18 cellular contexts compared by ENCODE assay signal in the genomic region with DNA sequence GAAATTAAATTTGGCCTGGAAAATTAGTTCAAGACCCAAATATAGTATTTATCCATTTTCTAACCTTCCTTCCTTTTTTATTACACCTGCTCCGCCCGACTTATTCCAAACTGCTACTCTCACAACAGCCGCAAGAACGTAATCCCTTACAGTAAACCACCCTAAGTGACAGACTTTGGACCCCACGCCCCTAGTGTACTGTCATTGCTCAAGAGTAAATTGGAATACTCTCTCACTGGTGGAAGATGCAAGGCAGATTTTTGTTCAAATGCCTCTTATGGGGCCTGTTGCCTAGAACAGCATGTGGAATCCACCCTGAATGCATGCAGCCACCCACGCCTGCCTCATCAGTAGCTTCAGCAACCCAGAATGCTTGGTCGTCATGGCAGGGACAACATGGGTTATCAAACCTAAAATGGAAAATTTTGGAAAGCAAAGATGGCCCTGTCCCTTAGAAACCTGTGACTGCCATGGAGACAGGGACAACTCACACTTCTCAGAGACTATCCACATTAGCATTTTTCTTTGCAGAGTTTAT.
DNase-seq lines count a peak whose midpoint lies in the region; ATAC-seq and TF ChIP-seq lines count a peak whose summit lies in the region.
"Had no signal": no experiment of that assay in that cellular context is flagged by ENCODE, and none has a peak within 500 bp of the region (broad histone marks: within the 10 kb centered on the region; RNA-seq: fewer than 3 reads in every experiment).

No MANE protein-coding gene starts in this region.

- H3K36me3 Mint-ChIP-seq in neural progenitor cell, result peaks cover 3% of the 10 kb centered on the region
- no peaks in the 10 kb centered on the region; the same call in 2 of the 3 replicates for H3K36me3 Mint-ChIP-seq in GM23338 (ENCODE audit: low read depth)

- TF ChIP-seq CTCF in Peyer's patch (IDR thresholded peaks at IDR 0.05) (peak in 1 of 6 experiments; percentile 12), neural progenitor cell (IDR thresholded peaks at IDR 0.05) (no peak), WERI-Rb-1 (IDR thresholded peaks at IDR 0.05; ENCODE audit: low read depth, low read length) (no peak), GM23338 (conservative IDR thresholded peaks at IDR 0.05; ENCODE audit: low read depth in 2 of 2) (no peak)

- peak overlapping the region; percentile 56 to 78 (median 69); a peak in 19 of 22 replicates for H3K4me2 ChIP-seq in BLaER1 treated with 17β-estradiol and CSF1 and Interleukin-3, amounts not matched to agents 10 nM and 100 nM
- no peak overlapping the region for H3K4me2 ChIP-seq in neural progenitor cell
- no peak overlapping the region for H3K4me2 ChIP-seq in GM23338

- peaks cover 3% of the 10 kb centered on the region for H3K27me3 Mint-ChIP-seq in neural progenitor cell (ENCODE audit: insufficient read depth, low read depth)
- H3K27me3 Mint-ChIP-seq in GM23338 (ENCODE audit: insufficient read depth, low read depth, poor library complexity), result peaks cover 9% of the 10 kb centered on the region

- H3K9ac ChIP-seq in BLaER1 treated with 17β-estradiol and CSF1 and Interleukin-3, amounts not matched to agents 10 nM and 100 nM, result no peak overlapping the region
- H3K9ac ChIP-seq in neural progenitor cell, result no peak overlapping the region
- H3K9ac ChIP-seq: GM23248 had no signal

- H3F3A ChIP-seq in neural progenitor cell (ENCODE audit: low read depth) (peaks cover 4% of the 10 kb centered on the region), GM23338 (replicated peaks; ENCODE audit: low read depth) (no peaks in the 10 kb centered on the region)

- peaks cover 42% of the 10 kb centered on the region for H3K4me1 Mint-ChIP-seq in neural progenitor cell
- peaks cover 39% of the 10 kb centered on the region for H3K4me1 Mint-ChIP-seq in GM23338

- peak in 2 of 3 donors; percentile 55 to 74 for DNase-seq in Peyer's patch
- no peak for DNase-seq in left ventricle myocardium superior
- no peak for DNase-seq in neural progenitor cell (ENCODE audit: low spot score)
- no peak for DNase-seq in DMS 273 treated with DMSO at 0.1 percent for 48 hours (lab: John Stamatoyannopoulos, UW)
- DNase-seq in WERI-Rb-1, result no peak
- DNase-seq in GM23338 (ENCODE audit: low spot score), result no peak
- no peak for DNase-seq in GF-D8 (lab: John Stamatoyannopoulos, UW)
- DNase-seq: CD8-positive, alpha-beta T cell; DND-41; GM23248; MG63; NCI-H1092; NCI-H146; NCI-H510A treated with DMSO at 0.1 percent for 48 hours; NCI-H82; PC-3 had no signal

- H3K27ac ChIP-seq in BLaER1 treated with 17β-estradiol and CSF1 and Interleukin-3, amounts not matched to agents 10 nM and 100 nM, result no peak overlapping the region
- no peak overlapping the region for H3K27ac ChIP-seq in Peyer's patch
- no peak overlapping the region for H3K27ac ChIP-seq in neural progenitor cell
- H3K27ac ChIP-seq in WERI-Rb-1, result no peak overlapping the region
- no peak overlapping the region for H3K27ac ChIP-seq in GM23338 (ENCODE audit: low read depth)
- H3K27ac ChIP-seq: GM23248 had no signal

- no peak overlapping the region for H2AFZ ChIP-seq in neural progenitor cell (replicated peaks)
- H2AFZ ChIP-seq in GM23338, result no peak overlapping the region
- H2AFZ ChIP-seq: GM23248 had no signal

- peaks cover 37 to 50% (median 42%) of the 10 kb centered on the region in 10 experiments for H3K4me1 ChIP-seq in BLaER1 treated with 17β-estradiol and CSF1 and Interleukin-3, amounts not matched to agents 10 nM and 100 nM
- no peaks in the 10 kb centered on the region for H3K4me1 ChIP-seq in Peyer's patch
- H3K4me1 ChIP-seq in neural progenitor cell, result peaks cover 28% of the 10 kb centered on the region
- peaks cover 37% of the 10 kb centered on the region for H3K4me1 ChIP-seq in GM23338 (ENCODE audit: insufficient read depth)

- H3K27ac Mint-ChIP-seq in neural progenitor cell, result peak overlapping the region; percentile 9
- H3K27ac Mint-ChIP-seq in GM23338, result no peak overlapping the region
- H3K27ac Mint-ChIP-seq: CD8-positive, alpha-beta T cell had no signal

- H3K9me3 Mint-ChIP-seq in neural progenitor cell (no peaks in the 10 kb centered on the region), GM23338 (no peaks in the 10 kb centered on the region)
- H3K9me3 Mint-ChIP-seq: CD8-positive, alpha-beta T cell had no signal

- no peak overlapping the region for H3K4me3 ChIP-seq in BLaER1 treated with 17β-estradiol and CSF1 and Interleukin-3, amounts not matched to agents 10 nM and 100 nM
- H3K4me3 ChIP-seq in Peyer's patch (no peak overlapping the region), neural progenitor cell (no peak overlapping the region), WERI-Rb-1 (ENCODE audit: low read depth, low read length) (no peak overlapping the region), GM23338 (no peak overlapping the region)
- H3K4me3 ChIP-seq: GM12878, GM23248, MG63 had no signal

- H4K20me1 ChIP-seq in BLaER1 treated with 17β-estradiol and CSF1 and Interleukin-3, amounts not matched to agents 10 nM and 100 nM, result no peaks in the 10 kb centered on the region
- H4K20me1 ChIP-seq in neural progenitor cell (ENCODE audit: low read depth), result no peaks in the 10 kb centered on the region
- H4K20me1 ChIP-seq in GM23338 (replicated peaks; ENCODE audit: insufficient read depth), result no peaks in the 10 kb centered on the region

- intact Hi-C loops in left ventricle myocardium superior (cut with micrococcal nuclease), result no loop called here

- H3K27me3 ChIP-seq in BLaER1 treated with 17β-estradiol and CSF1 and Interleukin-3, amounts not matched to agents 10 nM and 100 nM, result no peaks in the 10 kb centered on the region
- H3K27me3 ChIP-seq in Peyer's patch, result no peaks in the 10 kb centered on the region
- H3K27me3 ChIP-seq in neural progenitor cell, result no peaks in the 10 kb centered on the region
- H3K27me3 ChIP-seq in WERI-Rb-1 (ENCODE audit: insufficient read depth, low read depth, severe bottlenecking), result peaks cover 49% of the 10 kb centered on the region
- no peaks in the 10 kb centered on the region for H3K27me3 ChIP-seq in GM23338 (ENCODE audit: insufficient read depth)
- H3K27me3 ChIP-seq: MG63 had no signal

- no peak overlapping the region for H3K4me3 Mint-ChIP-seq in neural progenitor cell
- H3K4me3 Mint-ChIP-seq in GM23338, result no peak overlapping the region
- H3K4me3 Mint-ChIP-seq: CD8-positive, alpha-beta T cell had no signal

- H3K9me2 ChIP-seq in GM23338 (ENCODE audit: insufficient read depth), result no peaks in the 10 kb centered on the region

- peaks cover 0 to 4% (median 0%) of the 10 kb centered on the region in 11 experiments; a peak in 1 of 22 replicates for H3K36me3 ChIP-seq in BLaER1 treated with 17β-estradiol and CSF1 and Interleukin-3, amounts not matched to agents 10 nM and 100 nM
- H3K36me3 ChIP-seq in Peyer's patch (no peaks in the 10 kb centered on the region), neural progenitor cell (no peaks in the 10 kb centered on the region), WERI-Rb-1 (no peaks in the 10 kb centered on the region), GM23338 (ENCODE audit: insufficient read depth) (no peaks in the 10 kb centered on the region)
- H3K36me3 ChIP-seq: MG63 had no signal

- no peaks in the 10 kb centered on the region for H3K79me2 ChIP-seq in neural progenitor cell (ENCODE audit: low read depth)
- H3K79me2 ChIP-seq in GM23338 (replicated peaks; ENCODE audit: insufficient read depth), result no peaks in the 10 kb centered on the region

- ATAC-seq in left ventricle myocardium superior, result peak; percentile 14
- no peak for ATAC-seq in GM23338
- ATAC-seq: CD8-positive, alpha-beta T cell; GM12878; PC-3 had no signal

- no peak for TF ChIP-seq POLR2A in Peyer's patch (IDR thresholded peaks at IDR 0.05)

- no peaks in the 10 kb centered on the region for H3K9me3 ChIP-seq in BLaER1 treated with 17β-estradiol and CSF1 and Interleukin-3, amounts not matched to agents 10 nM and 100 nM (replicated peaks in 1 of 11)
- H3K9me3 ChIP-seq in Peyer's patch (no peaks in the 10 kb centered on the region), neural progenitor cell (ENCODE audit: low read depth) (no peaks in the 10 kb centered on the region), WERI-Rb-1 (ENCODE audit: severe bottlenecking) (no peaks in the 10 kb centered on the region)
- H3K9me3 ChIP-seq: MG63 had no signal

TF ChIP-seq in GM23338, 12 proteins besides CTCF, POLR2A, EP300 and RAD21:
- TF ChIP-seq EZH2phosphoT487 (IDR thresholded peaks at IDR 0.05; ENCODE audit: unreplicated experiment), result no peak

Comparison
In these comparisons a context has a peak if more than half of its experiments do, and no peak if none do; other contexts are left out.
1. H3K4me2 ChIP-seq: peak in BLaER1 treated with 17β-estradiol and CSF1 and Interleukin-3, amounts not matched to agents 10 nM and 100 nM (11 of 11); none in neural progenitor cell (single experiment) and GM23338 (single experiment).
2. DNase-seq: peak in Peyer's patch (2 of 3); none in left ventricle myocardium superior (single experiment), neural progenitor cell (single experiment), DMS 273 treated with DMSO at 0.1 percent for 48 hours (single experiment), WERI-Rb-1 (single experiment), GM23338 (single experiment) and GF-D8 (single experiment).